Comparison of ENCODE assay signal across 8 cellular contexts in genomic region chr19:6372594-6373095, GRCh38. TPM values are rescaled to one million over a fixed set of nuclear protein-coding genes. Genes with fewer than 3 reads are reported as not detected.
DNase-seq lines count a peak whose midpoint lies in the region; ATAC-seq, FAIRE-seq and TF ChIP-seq lines count a peak whose summit lies in the region.

Gene ALKBH7 (plus strand): TSS chr19:6372794. CDS start chr19:6372821, 27 bp downstream.

- H3K27me3 ChIP-seq in Loucy (ENCODE audit: insufficient read depth, low read length, poor library complexity, severe bottlenecking), result no peaks in the 10 kb centered on the region

- no peaks in the 10 kb centered on the region for H3K9me2 ChIP-seq in Loucy (replicated peaks; ENCODE audit: low read depth, low read length)

- peaks cover 6% of the 10 kb centered on the region for H3K4me1 ChIP-seq in Loucy (ENCODE audit: insufficient read depth, low read length, poor library complexity, severe bottlenecking)

- no peaks in the 10 kb centered on the region for H3K9me3 ChIP-seq in Loucy (ENCODE audit: insufficient read depth, low read depth, low read length)

- peaks cover 17 to 19% of the 10 kb centered on the region in 2 donors for H3K4me1 Mint-ChIP-seq in natural killer cell treated with Interleukin-12 subunit alpha and Interleukin-12 subunit beta and Interleukin-15 and Interleukin-18, amount 100 ng/mL, for 72 hours (ENCODE audit: low read depth in 2 of 2)

- H3K27me3 Mint-ChIP-seq in natural killer cell treated with Interleukin-12 subunit alpha and Interleukin-12 subunit beta and Interleukin-15 and Interleukin-18, amount 100 ng/mL, for 72 hours, result no peaks in the 10 kb centered on the region

- peak; percentile 93 for FAIRE-seq in H54 (lab: Jason Lieb, UNC)

- ATAC-seq in natural killer cell treated with Interleukin-12 subunit alpha and Interleukin-12 subunit beta and Interleukin-15 and Interleukin-18, amount 100 ng/mL, for 72 hours, result peak; percentile 87 to 89

- no peaks in the 10 kb centered on the region for H3K9me3 Mint-ChIP-seq in natural killer cell treated with Interleukin-12 subunit alpha and Interleukin-12 subunit beta and Interleukin-15 and Interleukin-18, amount 100 ng/mL, for 72 hours

- H3K36me3 Mint-ChIP-seq in natural killer cell treated with Interleukin-12 subunit alpha and Interleukin-12 subunit beta and Interleukin-15 and Interleukin-18, amount 100 ng/mL, for 72 hours, result peaks cover 4% of the 10 kb centered on the region

- peaks cover 3% of the 10 kb centered on the region; the same call in 1 of the 2 replicates for H3F3A ChIP-seq in Loucy (ENCODE audit: low read depth)

- H3K27ac Mint-ChIP-seq in natural killer cell treated with Interleukin-12 subunit alpha and Interleukin-12 subunit beta and Interleukin-15 and Interleukin-18, amount 100 ng/mL, for 72 hours, result peak within 1 kb of the TSS; percentile 65 to 82

- H3K79me2 ChIP-seq in Loucy (ENCODE audit: insufficient read depth, low read length), result no peaks in the 10 kb centered on the region

- H4K20me1 ChIP-seq in Loucy (ENCODE audit: insufficient read depth, low read length, poor library complexity, severe bottlenecking), result peaks cover 12% of the 10 kb centered on the region

- peak; percentile 100 for DNase-seq in Daoy (ENCODE audit: low read depth)
- DNase-seq in H54 (ENCODE audit: insufficient read length, low spot score), result peak; percentile 90
- DNase-seq in SHP77 (lab: John Stamatoyannopoulos, UW), result peak; percentile 99
- DNase-seq in activated gamma-delta T cell (lab: John Stamatoyannopoulos, UW), result peak; percentile 73
- peak; percentile 100 for DNase-seq in fibroblast of the aortic adventitia (ENCODE audit: low read depth)
- DNase-seq in natural killer cell treated with Interleukin-12 subunit alpha and Interleukin-12 subunit beta and Interleukin-15 and Interleukin-18, amount 100 ng/mL, for 72 hours (ENCODE audit: low spot score), result peak; percentile 98
- DNase-seq in stimulated activated naive CD4-positive, alpha-beta T cell treated with Interleukin-2 at 50 U/mL for 16 hours (lab: John Stamatoyannopoulos, UW), result peak; percentile 98

- peak within 1 kb of the TSS; percentile 95 for H3K9ac ChIP-seq in Loucy (ENCODE audit: low read depth, low read length, poor library complexity, severe bottlenecking)

- TF ChIP-seq CTCF in Loucy (conservative IDR thresholded peaks at IDR 0.05; ENCODE audit: low read length) (no peak), fibroblast of the aortic adventitia (IDR thresholded peaks at IDR 0.05; ENCODE audit: insufficient read depth, low read length) (no peak)

- peak within 1 kb of the TSS; percentile 75 for H3K4me3 Mint-ChIP-seq in natural killer cell treated with Interleukin-12 subunit alpha and Interleukin-12 subunit beta and Interleukin-15 and Interleukin-18, amount 100 ng/mL, for 72 hours

- peak; percentile 36; the same call in 1 of the 2 replicates for TF ChIP-seq POLR2A in H54 (IDR thresholded peaks at IDR 0.05; ENCODE audit: low read depth, low read length)

- peak within 1 kb of the TSS; percentile 85 for H2AFZ ChIP-seq in Loucy (ENCODE audit: low read length)

- H3K4me2 ChIP-seq in Loucy (ENCODE audit: low read depth, low read length, poor library complexity, severe bottlenecking), result peak within 1 kb of the TSS; percentile 96

- H3K4me3 ChIP-seq in Loucy (ENCODE audit: low read length, poor library complexity, severe bottlenecking) (peak within 1 kb of the TSS; percentile 85), fibroblast of the aortic adventitia (ENCODE audit: low read depth, low read length) (peak within 1 kb of the TSS; percentile 83)

- peaks cover 10% of the 10 kb centered on the region; the same call in 1 of the 2 replicates for H3K36me3 ChIP-seq in Loucy (ENCODE audit: insufficient read depth, low read length)

RNA-seq across cellular contexts. Expression of gene ALKBH7, which starts in this region (rescaled TPM):
- 35.7 and 36.1 TPM in 2 replicates for total RNA-seq in Daoy (2014; rRNA removed; shearing (Covaris generic))
- 29.9 and 38.3 TPM in 2 replicates for total RNA-seq in fibroblast of the aortic adventitia (ENCODE audit: low replicate concordance)
- total RNA-seq in natural killer cell treated with Interleukin-12 subunit alpha and Interleukin-12 subunit beta and Interleukin-15 and Interleukin-18, amount 100 ng/mL, for 72 hours, result 10 to 100 TPM; 29.2 to 31.3 TPM

Comparison
In these comparisons a context has a peak if more than half of its experiments do, and no peak if none do; other contexts are left out.
1. Peak in every context shown above with its lines: DNase-seq, ATAC-seq and H3K4me3 ChIP-seq.